10 cellular contexts compared by ENCODE assay signal in genomic region chr1:30706528-30706927, GRCh38. TPM values are rescaled to one million over a fixed set of nuclear protein-coding genes. Genes with fewer than 3 reads are reported as not detected.
DNase-seq lines count a peak whose midpoint lies in the region; ATAC-seq and TF ChIP-seq lines count a peak whose summit lies in the region.
"Had no signal": no experiment of that assay in that cellular context is flagged by ENCODE, and none has a peak within 500 bp of the region (broad histone marks: within the 10 kb centered on the region; RNA-seq: fewer than 3 reads in every experiment).

No MANE protein-coding gene starts in this region.

- no peak overlapping the region for H2BK120ac ChIP-seq in mesenchymal stem cell (ENCODE audit: low read depth, low read length)

- H3K18ac ChIP-seq in mesenchymal stem cell (ENCODE audit: low read depth in 1 of 2, low read length in 2 of 2) = no peak overlapping the region

- DNase-seq in Caki2 (ENCODE audit: low read depth) = peak; percentile 43
- DNase-seq in NCI-H128 (lab: John Stamatoyannopoulos, UW; ENCODE audit: unreplicated experiment) = peak; percentile 57
- peak in 8 of 10 donors; percentile 57 to 82 (median 69) for DNase-seq in dorsolateral prefrontal cortex
- peak; percentile 41 for DNase-seq in mesenchymal stem cell
- no peak for DNase-seq in iPS-NIHi7 (ENCODE audit: extremely low spot score)
- no peak for DNase-seq in activated CD8-positive, alpha-beta memory T cell treated with anti-CD3 and anti-CD28 coated beads for 24 hours
- DNase-seq in globus pallidus (ENCODE audit: low spot score) = no peak
- DNase-seq in foreskin keratinocyte = no peak
- DNase-seq: stimulated activated naive B cell treated with anti-CD40 and anti-IgM and Interleukin-4, amounts not matched to agents 10 μg/mL and 1 μg/mL and 100 μg/mL, for 72 hours had no signal

- H2AFZ ChIP-seq in mesenchymal stem cell (ENCODE audit: low read depth, low read length) = no peak overlapping the region

- H3K4ac ChIP-seq in mesenchymal stem cell (ENCODE audit: low read depth in 1 of 2, low read length in 2 of 2) = no peak overlapping the region

- intact Hi-C loops in dorsolateral prefrontal cortex (cut with DNase I) = loop anchor here (2.0 to 10.0 kb wide), 6 partner anchors 322 to 1974 kb away; partner anchors contain the start of gene PTPRU (in 1 of the 2)

- no peak for ATAC-seq in foreskin keratinocyte
- ATAC-seq: stimulated activated naive B cell treated with anti-CD40 and anti-IgM and Interleukin-4, amounts not matched to agents 10 μg/mL and 1 μg/mL and 100 μg/mL, for 72 hours had no signal

- peak overlapping the region; percentile 21 for H3K9ac ChIP-seq in mesenchymal stem cell (ENCODE audit: low read length)

- H3K9me3 ChIP-seq in mesenchymal stem cell (ENCODE audit: control insufficient read depth, low read length) = no peaks in the 10 kb centered on the region

- in situ Hi-C loops in Caki2 (cut with HindIII; ENCODE audit: low pct_unique_long_range_greater_than_20kb, low sequenced_read_pairs) = no loop called here

- H2BK12ac ChIP-seq in mesenchymal stem cell (ENCODE audit: low read length in 2 of 2) = no peak overlapping the region

- no peak overlapping the region for H2AK5ac ChIP-seq in mesenchymal stem cell (ENCODE audit: low read length, severe bottlenecking)

- no peak overlapping the region for H2BK5ac ChIP-seq in mesenchymal stem cell (ENCODE audit: low read depth, low read length, poor library complexity, severe bottlenecking)

- H3K27ac ChIP-seq in dorsolateral prefrontal cortex (no peak overlapping the region), mesenchymal stem cell (ENCODE audit: low read length, poor library complexity, severe bottlenecking) (no peak overlapping the region), foreskin keratinocyte (no peak overlapping the region)

- H3K27me3 ChIP-seq in dorsolateral prefrontal cortex = no peaks in the 10 kb centered on the region
- peaks cover 0 to 41% of the 10 kb centered on the region in 2 experiments for H3K27me3 ChIP-seq in mesenchymal stem cell (ENCODE audit: control insufficient read depth in 1 of 2, insufficient read depth in 1 of 2, low read length in 2 of 2)
- H3K27me3 ChIP-seq in foreskin keratinocyte = no peaks in the 10 kb centered on the region

- TF ChIP-seq CTCF in dorsolateral prefrontal cortex (IDR thresholded peaks at IDR 0.05 in 54 of 56, conservative IDR thresholded peaks at IDR 0.05 in 2 of 56; ENCODE audit: low read depth in 1 of 56, partially characterized antibody in 56 of 56) = peak in 2 of 56 donors; percentile 8 to 13
- TF ChIP-seq CTCF in foreskin keratinocyte (conservative IDR thresholded peaks at IDR 0.05) = no peak

- H4K8ac ChIP-seq in mesenchymal stem cell (ENCODE audit: low read length) = no peak overlapping the region

- H2BK15ac ChIP-seq in mesenchymal stem cell (ENCODE audit: low read depth, poor library complexity, severe bottlenecking) = no peak overlapping the region

- H3K4me3 ChIP-seq in dorsolateral prefrontal cortex = no peak overlapping the region
- H3K4me3 ChIP-seq in mesenchymal stem cell (ENCODE audit: insufficient read depth in 1 of 2, low read depth in 1 of 2, low read length in 2 of 2) = no peak overlapping the region

- H3K36me3 ChIP-seq in mesenchymal stem cell (ENCODE audit: control insufficient read depth in 1 of 2, insufficient read depth in 2 of 2, low read depth in 1 of 2, low read length in 2 of 2) = no peaks in the 10 kb centered on the region

- no peak overlapping the region for H4K91ac ChIP-seq in mesenchymal stem cell (ENCODE audit: low read length)

- H3K4me1 ChIP-seq in mesenchymal stem cell (ENCODE audit: control insufficient read depth, insufficient read depth, low read depth, low read length) (peaks cover 8% of the 10 kb centered on the region), foreskin keratinocyte (peaks cover 2% of the 10 kb centered on the region)

- WGBS in mesenchymal stem cell = 66% methylated on average over 9 of the region's 9 CpGs

- no peak overlapping the region for H3K23ac ChIP-seq in mesenchymal stem cell (ENCODE audit: low read length in 2 of 2)

- H3K14ac ChIP-seq in mesenchymal stem cell (ENCODE audit: low read length in 2 of 2) = peak overlapping the region in 1 of 2 experiments; percentile 63

- H3K4me2 ChIP-seq in mesenchymal stem cell (ENCODE audit: low read length, poor library complexity, severe bottlenecking) = no peak overlapping the region

- H3K79me1 ChIP-seq in mesenchymal stem cell (replicated peaks; ENCODE audit: low read length, poor library complexity, severe bottlenecking) = no peaks in the 10 kb centered on the region

RNA-seq across cellular contexts. Expression of gene MATN1, which starts 16.9 kb away (rescaled TPM):
- total RNA-seq in Caki2 (2014; rRNA removed; shearing (Covaris generic); ENCODE audit: low replicate concordance) = not detected in 2 replicates
- total RNA-seq in dorsolateral prefrontal cortex (1 to 10 TPM in 16 of 120 experiments, under 1 TPM in 94, not detected in 10; 0.11 to 2.4 (median 0.50) TPM), foreskin keratinocyte (0.07 and 0.14 TPM in 2 replicates)
- 0.03 TPM for polyA plus RNA-seq in mesenchymal stem cell (2013, experiment 1 of 2)
- 0.04 TPM for polyA plus RNA-seq in mesenchymal stem cell (2013, experiment 2 of 2)
- polyA plus RNA-seq in foreskin keratinocyte = 0.07 TPM in 1 of 2 replicates, not detected in the other

RNA-seq across cellular contexts. Expression of gene LAPTM5, which starts 51.0 kb away (rescaled TPM):
- total RNA-seq in Caki2 (2014; rRNA removed; shearing (Covaris generic); ENCODE audit: low replicate concordance) = 0.14 and 0.17 TPM in 2 replicates
- total RNA-seq in dorsolateral prefrontal cortex (100 to 1,000 TPM in 2 of 120 experiments, 10 to 100 TPM in 116, 1 to 10 TPM in 2; 8.8 to 116 (median 32.9) TPM), foreskin keratinocyte (not detected in 2 replicates)
- polyA plus RNA-seq in mesenchymal stem cell (2013, experiment 1 of 2) = 0.97 TPM
- polyA plus RNA-seq in mesenchymal stem cell (2013, experiment 2 of 2) = 0.95 TPM
- 0.02 and 0.04 TPM in 2 replicates for polyA plus RNA-seq in foreskin keratinocyte
- total RNA-seq: mesothelial cell of epicardium had no signal

Comparison
In these comparisons a context has a peak if more than half of its experiments do, and no peak if none do; other contexts are left out.
1. DNase-seq: peak in Caki2 (single experiment), NCI-H128 (single experiment), dorsolateral prefrontal cortex (8 of 10) and mesenchymal stem cell (single experiment); none in iPS-NIHi7 (single experiment), activated CD8-positive, alpha-beta memory T cell treated with anti-CD3 and anti-CD28 coated beads for 24 hours (single experiment), globus pallidus (single experiment) and foreskin keratinocyte (0 of 2).